In genomic region chr17:40063915-40064531, GRCh38 we compare ENCODE assay signal across 6 cellular contexts. TPM values are rescaled to one million over a fixed set of nuclear protein-coding genes. Genes with fewer than 3 reads are reported as not detected.
DNase-seq lines count a peak whose midpoint lies in the region; ATAC-seq and TF ChIP-seq lines count a peak whose summit lies in the region.

No MANE protein-coding gene starts in this region.

- TF ChIP-seq CTCF in mesothelial cell of epicardium (IDR thresholded peaks at IDR 0.05; ENCODE audit: unreplicated experiment) = no peak

- ATAC-seq in activated naive CD8-positive, alpha-beta T cell treated with anti-CD3 and anti-CD28 coated beads, Interleukin-2, amount 50 U/mL, for 24 hours = no peak
- ATAC-seq in GM21737 (IDR thresholded peaks at IDR 0.05; ENCODE audit: unreplicated experiment) = no peak

- H3K4me1 Mint-ChIP-seq in activated naive CD8-positive, alpha-beta T cell treated with anti-CD3 and anti-CD28 coated beads, Interleukin-2, amount 50 U/mL, for 24 hours = peaks cover 49% of the 10 kb centered on the region
- H3K4me1 Mint-ChIP-seq in mesothelial cell of epicardium = peaks cover 56% of the 10 kb centered on the region

- no peaks in the 10 kb centered on the region for H3K27me3 ChIP-seq in GM23248 (replicated peaks; ENCODE audit: insufficient read depth)

- no peaks in the 10 kb centered on the region for H3K9me3 Mint-ChIP-seq in activated naive CD8-positive, alpha-beta T cell treated with anti-CD3 and anti-CD28 coated beads, Interleukin-2, amount 50 U/mL, for 24 hours
- no peaks in the 10 kb centered on the region for H3K9me3 Mint-ChIP-seq in mesothelial cell of epicardium

- H3K9me3 ChIP-seq in GM23248 (ENCODE audit: low read depth) = no peaks in the 10 kb centered on the region

- peak overlapping the region; percentile 99 for H3K4me3 ChIP-seq in GM23248

- H3K9ac ChIP-seq in GM23248 = peak overlapping the region; percentile 95

- H3K4me2 ChIP-seq in GM23248 (ENCODE audit: unreplicated experiment) = peak overlapping the region; percentile 96

- no peaks in the 10 kb centered on the region for H3K36me3 Mint-ChIP-seq in activated naive CD8-positive, alpha-beta T cell treated with anti-CD3 and anti-CD28 coated beads, Interleukin-2, amount 50 U/mL, for 24 hours (ENCODE audit: low read depth)
- no peaks in the 10 kb centered on the region for H3K36me3 Mint-ChIP-seq in mesothelial cell of epicardium

- 8 to 11% methylated on average over 9 of the region's 9 CpGs for WGBS in GM23248 (ENCODE audit: low coverage in 1 of 2, low lambda C conversion rate in 2 of 2, missing lambda C conversion rate in 2 of 2), 2 experiments

- no peaks in the 10 kb centered on the region for H3K36me3 ChIP-seq in GM23248 (ENCODE audit: low read depth)

- in situ Hi-C loops in GM23248 (cut with MboI) = no loop called here

- DNase-seq in GM23248 = peak; percentile 15
- DNase-seq in activated naive CD8-positive, alpha-beta T cell treated with anti-CD3 and anti-CD28 coated beads, Interleukin-2, amount 50 U/mL, for 24 hours = no peak
- DNase-seq in mesothelial cell of epicardium (ENCODE audit: low spot score in 2 of 2, unreplicated experiment in 2 of 2) = no peak
- DNase-seq in DMS53 (lab: John Stamatoyannopoulos, UW) = no peak
- DNase-seq in DMS79 treated with DMSO at 0.1 percent for 48 hours (lab: John Stamatoyannopoulos, UW) = no peak

- H4K20me1 ChIP-seq in GM23248 (ENCODE audit: insufficient read depth) = peaks cover 6% of the 10 kb centered on the region; the same call in 1 of the 2 replicates

- H3K4me1 ChIP-seq in GM23248 (ENCODE audit: insufficient read depth) = peaks cover 30% of the 10 kb centered on the region

- H3K27me3 Mint-ChIP-seq in activated naive CD8-positive, alpha-beta T cell treated with anti-CD3 and anti-CD28 coated beads, Interleukin-2, amount 50 U/mL, for 24 hours = no peaks in the 10 kb centered on the region
- peaks cover 3% of the 10 kb centered on the region for H3K27me3 Mint-ChIP-seq in mesothelial cell of epicardium (ENCODE audit: low read depth)

- peak overlapping the region; percentile 95 for H2AFZ ChIP-seq in GM23248

- peak overlapping the region; percentile 31 for H3K27ac Mint-ChIP-seq in activated naive CD8-positive, alpha-beta T cell treated with anti-CD3 and anti-CD28 coated beads, Interleukin-2, amount 50 U/mL, for 24 hours
- peak overlapping the region; percentile 84 for H3K27ac Mint-ChIP-seq in mesothelial cell of epicardium

- peak overlapping the region; percentile 82 for H3K4me3 Mint-ChIP-seq in activated naive CD8-positive, alpha-beta T cell treated with anti-CD3 and anti-CD28 coated beads, Interleukin-2, amount 50 U/mL, for 24 hours
- peak overlapping the region; percentile 83 for H3K4me3 Mint-ChIP-seq in mesothelial cell of epicardium

- H3K9me2 ChIP-seq in GM23248 (ENCODE audit: insufficient read depth) = no peaks in the 10 kb centered on the region

- H3K27ac ChIP-seq in GM23248 = no peak overlapping the region; the same call in 1 of the 2 replicates

- H3F3A ChIP-seq in GM23248 (ENCODE audit: insufficient read depth) = peaks cover 21% of the 10 kb centered on the region

- H3K79me2 ChIP-seq in GM23248 (ENCODE audit: insufficient read depth) = peaks cover 47% of the 10 kb centered on the region

RNA-seq across cellular contexts. Expression of gene THRA, which starts 1.3 kb away (rescaled TPM):
- 33.3 and 36.2 TPM in 2 replicates for total RNA-seq in GM23248 (2014; rRNA removed; shearing (Covaris generic))
- 15.8 and 16.4 TPM in 2 replicates for polyA plus RNA-seq in GM23248 (2016; fragmentation: Nextera tagmentation; extraction: Ambion mirVana)
- total RNA-seq in mesothelial cell of epicardium = 42.4 to 44.3 TPM (median 43.6 TPM) in 3 replicates

RNA-seq across cellular contexts. Expression of gene MED24, which starts 9.8 kb away (rescaled TPM):
- total RNA-seq in GM23248 (2014; rRNA removed; shearing (Covaris generic)) = 35.3 and 37.3 TPM in 2 replicates
- 33.6 and 35.2 TPM in 2 replicates for polyA plus RNA-seq in GM23248 (2016; fragmentation: Nextera tagmentation; extraction: Ambion mirVana)
- 125 to 131 TPM (median 130 TPM) in 3 replicates for total RNA-seq in mesothelial cell of epicardium

RNA-seq across cellular contexts. Expression of gene NR1D1, which starts 36.4 kb away (rescaled TPM):
- 0.76 and 2.4 TPM in 2 replicates for total RNA-seq in GM23248 (2014; rRNA removed; shearing (Covaris generic))
- 4.6 and 5.4 TPM in 2 replicates for polyA plus RNA-seq in GM23248 (2016; fragmentation: Nextera tagmentation; extraction: Ambion mirVana)
- 2.4 to 2.6 TPM (median 2.6 TPM) in 3 replicates for total RNA-seq in mesothelial cell of epicardium

RNA-seq across cellular contexts. Expression of gene CSF3, which starts 48.8 kb away (rescaled TPM):
- not detected in 2 replicates for total RNA-seq in GM23248 (2014; rRNA removed; shearing (Covaris generic))
- polyA plus RNA-seq in GM23248 (2016; fragmentation: Nextera tagmentation; extraction: Ambion mirVana) = 0.13 TPM in 1 of 2 replicates, not detected in the other
- not detected in 3 replicates for total RNA-seq in mesothelial cell of epicardium

RNA-seq across cellular contexts. Expression of gene MSL1, which starts 57.7 kb away (rescaled TPM):
- 45.3 and 76.1 TPM in 2 replicates for total RNA-seq in GM23248 (2014; rRNA removed; shearing (Covaris generic))
- polyA plus RNA-seq in GM23248 (2016; fragmentation: Nextera tagmentation; extraction: Ambion mirVana) = 8.9 and 9.0 TPM in 2 replicates
- 132 to 139 TPM (median 135 TPM) in 3 replicates for total RNA-seq in mesothelial cell of epicardium
